In the genomic region with DNA sequence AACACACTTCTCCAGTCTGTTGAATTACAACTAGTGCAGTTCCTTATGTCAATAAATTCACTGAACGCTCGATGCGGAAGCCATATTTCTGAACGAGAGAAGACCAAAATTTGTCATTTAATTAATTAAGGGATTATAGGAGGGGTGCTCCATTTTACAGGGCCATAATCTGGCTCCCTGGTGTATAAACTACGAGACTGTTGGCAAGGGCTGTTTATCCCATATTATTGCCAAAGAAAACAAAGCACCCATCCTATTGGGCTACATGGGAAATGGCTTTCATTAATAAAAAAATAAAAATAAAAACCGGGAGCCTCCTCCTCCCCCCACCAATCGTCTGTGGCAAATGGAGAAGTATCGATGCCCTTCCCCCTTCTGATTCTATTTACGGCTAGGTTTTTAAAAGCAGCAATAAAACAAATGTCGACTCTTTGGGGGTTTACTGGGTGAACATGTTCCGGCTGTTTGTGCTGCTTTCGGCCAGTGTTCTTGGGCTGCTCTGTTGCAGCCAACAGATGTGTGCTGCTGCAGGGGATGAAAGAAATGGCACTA, we compare ENCODE assay signal across 1 cellular context.
TF ChIP-seq lines count a peak whose summit lies in the region.

No MANE protein-coding gene starts in this region.

TF ChIP-seq in SK-N-SH, 30 proteins besides CTCF, POLR2A, EP300 and RAD21 (continued from another document):
- TF ChIP-seq, protein P1, sequence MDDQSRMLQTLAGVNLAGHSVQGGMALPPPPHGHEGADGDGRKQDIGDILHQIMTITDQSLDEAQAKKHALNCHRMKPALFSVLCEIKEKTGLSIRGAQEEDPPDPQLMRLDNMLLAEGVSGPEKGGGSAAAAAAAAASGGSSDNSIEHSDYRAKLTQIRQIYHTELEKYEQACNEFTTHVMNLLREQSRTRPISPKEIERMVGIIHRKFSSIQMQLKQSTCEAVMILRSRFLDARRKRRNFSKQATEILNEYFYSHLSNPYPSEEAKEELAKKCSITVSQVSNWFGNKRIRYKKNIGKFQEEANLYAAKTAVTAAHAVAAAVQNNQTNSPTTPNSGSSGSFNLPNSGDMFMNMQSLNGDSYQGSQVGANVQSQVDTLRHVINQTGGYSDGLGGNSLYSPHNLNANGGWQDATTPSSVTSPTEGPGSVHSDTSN (IDR thresholded peaks at IDR 0.05): no peak
- TF ChIP-seq CHD2 (IDR thresholded peaks at IDR 0.05; ENCODE audit: low read length, partially characterized antibody) (no peak), POLR2AphosphoS5 (IDR thresholded peaks at IDR 0.05; ENCODE audit: low read depth, low read length) (no peak), TEAD4 (IDR thresholded peaks at IDR 0.05; ENCODE audit: borderline replicate concordance, insufficient read depth) (no peak), NFIC (IDR thresholded peaks at IDR 0.05; ENCODE audit: borderline replicate concordance) (no peak), JUND (IDR thresholded peaks at IDR 0.05) (no peak), RFX5 (IDR thresholded peaks at IDR 0.05; ENCODE audit: low read length) (no peak), EZH2phosphoT487 (IDR thresholded peaks at IDR 0.05; ENCODE audit: borderline replicate concordance, low read depth) (no peak), ELF1 (IDR thresholded peaks at IDR 0.05) (no peak)
- TF ChIP-seq, protein P2, sequence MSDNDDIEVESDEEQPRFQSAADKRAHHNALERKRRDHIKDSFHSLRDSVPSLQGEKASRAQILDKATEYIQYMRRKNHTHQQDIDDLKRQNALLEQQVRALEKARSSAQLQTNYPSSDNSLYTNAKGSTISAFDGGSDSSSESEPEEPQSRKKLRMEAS (IDR thresholded peaks at IDR 0.05; ENCODE audit: low read depth): no peak
- TF ChIP-seq, protein P3, sequence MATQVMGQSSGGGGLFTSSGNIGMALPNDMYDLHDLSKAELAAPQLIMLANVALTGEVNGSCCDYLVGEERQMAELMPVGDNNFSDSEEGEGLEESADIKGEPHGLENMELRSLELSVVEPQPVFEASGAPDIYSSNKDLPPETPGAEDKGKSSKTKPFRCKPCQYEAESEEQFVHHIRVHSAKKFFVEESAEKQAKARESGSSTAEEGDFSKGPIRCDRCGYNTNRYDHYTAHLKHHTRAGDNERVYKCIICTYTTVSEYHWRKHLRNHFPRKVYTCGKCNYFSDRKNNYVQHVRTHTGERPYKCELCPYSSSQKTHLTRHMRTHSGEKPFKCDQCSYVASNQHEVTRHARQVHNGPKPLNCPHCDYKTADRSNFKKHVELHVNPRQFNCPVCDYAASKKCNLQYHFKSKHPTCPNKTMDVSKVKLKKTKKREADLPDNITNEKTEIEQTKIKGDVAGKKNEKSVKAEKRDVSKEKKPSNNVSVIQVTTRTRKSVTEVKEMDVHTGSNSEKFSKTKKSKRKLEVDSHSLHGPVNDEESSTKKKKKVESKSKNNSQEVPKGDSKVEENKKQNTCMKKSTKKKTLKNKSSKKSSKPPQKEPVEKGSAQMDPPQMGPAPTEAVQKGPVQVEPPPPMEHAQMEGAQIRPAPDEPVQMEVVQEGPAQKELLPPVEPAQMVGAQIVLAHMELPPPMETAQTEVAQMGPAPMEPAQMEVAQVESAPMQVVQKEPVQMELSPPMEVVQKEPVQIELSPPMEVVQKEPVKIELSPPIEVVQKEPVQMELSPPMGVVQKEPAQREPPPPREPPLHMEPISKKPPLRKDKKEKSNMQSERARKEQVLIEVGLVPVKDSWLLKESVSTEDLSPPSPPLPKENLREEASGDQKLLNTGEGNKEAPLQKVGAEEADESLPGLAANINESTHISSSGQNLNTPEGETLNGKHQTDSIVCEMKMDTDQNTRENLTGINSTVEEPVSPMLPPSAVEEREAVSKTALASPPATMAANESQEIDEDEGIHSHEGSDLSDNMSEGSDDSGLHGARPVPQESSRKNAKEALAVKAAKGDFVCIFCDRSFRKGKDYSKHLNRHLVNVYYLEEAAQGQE (IDR thresholded peaks at IDR 0.05; ENCODE audit: low read depth, low read length): no peak
TF ChIP-seq in SK-N-SH: peak in this region for 0.
